Comparison of ENCODE assay signal across 13 cellular contexts in genomic region chr17:1231456-1231855, GRCh38. TPM values are rescaled to one million over a fixed set of nuclear protein-coding genes. Genes with fewer than 3 reads are reported as not detected.
A peak's percentile ranks its signal among the peaks of the same experiment; 100 is the strongest.
DNase-seq lines count a peak whose midpoint lies in the region; ATAC-seq and TF ChIP-seq lines count a peak whose summit lies in the region.
"Had no signal": no experiment of that assay in that cellular context is flagged by ENCODE, and none has a peak within 500 bp of the region (broad histone marks: within the 10 kb centered on the region; RNA-seq: fewer than 3 reads in every experiment).

No MANE protein-coding gene starts in this region.

- 41 to 51% methylated on average over 12 of the region's 12 CpGs for WGBS in upper lobe of left lung, 2 donors

- H3K9me3 Mint-ChIP-seq in memory B cell = no peaks in the 10 kb centered on the region
- no peaks in the 10 kb centered on the region for H3K9me3 Mint-ChIP-seq in activated T-cell treated with anti-CD3 and anti-CD28 coated beads, Interleukin-2, amount 50 U/mL, for 24 hours

- no peak for TF ChIP-seq EP300 in upper lobe of left lung (IDR thresholded peaks at IDR 0.05)

- no peak for TF ChIP-seq CTCF in upper lobe of left lung (IDR thresholded peaks at IDR 0.05)

- intact Hi-C loops in Right ventricle myocardium inferior (cut with DNase I) = no loop called here
- intact Hi-C loops in cardiac septum (cut with DNase I) = no loop called here

- H3K27me3 ChIP-seq in adipocyte (replicated peaks; ENCODE audit: control insufficient read depth, insufficient read depth, low read length) (peaks cover 12% of the 10 kb centered on the region), upper lobe of left lung (peaks cover 0 to 24% (median 4%) of the 10 kb centered on the region in 4 donors)

- peak; percentile 51 for ATAC-seq in Right ventricle myocardium inferior
- no peak for ATAC-seq in memory B cell (ENCODE audit: low read depth)
- peak; percentile 51 to 71 for ATAC-seq in upper lobe of left lung (ENCODE audit: low FRiP score in 2 of 2)

- peak overlapping the region; percentile 6 for H3K4me3 Mint-ChIP-seq in memory B cell
- no peak overlapping the region for H3K4me3 Mint-ChIP-seq in activated T-cell treated with anti-CD3 and anti-CD28 coated beads, Interleukin-2, amount 50 U/mL, for 24 hours

- peak overlapping the region; percentile 24 for H3K27ac Mint-ChIP-seq in memory B cell
- H3K27ac Mint-ChIP-seq in activated T-cell treated with anti-CD3 and anti-CD28 coated beads, Interleukin-2, amount 50 U/mL, for 24 hours = no peak overlapping the region

- H3K9ac ChIP-seq in adipocyte (ENCODE audit: low read length) = no peak overlapping the region

- H3K4me3 ChIP-seq in adipocyte (ENCODE audit: low read length) = no peak overlapping the region
- H3K4me3 ChIP-seq in upper lobe of left lung = peak overlapping the region in 1 of 4 donors; percentile 84
- H3K4me3 ChIP-seq: smooth muscle cell had no signal

- peaks cover 7% of the 10 kb centered on the region for H3K4me1 ChIP-seq in adipocyte (ENCODE audit: control insufficient read depth, insufficient read depth, low read length)
- peaks cover 25 to 48% (median 31%) of the 10 kb centered on the region in 4 donors for H3K4me1 ChIP-seq in upper lobe of left lung

- peak overlapping the region in 3 of 4 donors; percentile 9 to 63 (median 34) for H3K27ac ChIP-seq in upper lobe of left lung

- DNase-seq in Right ventricle myocardium inferior (ENCODE audit: missing footprints) = peak; percentile 80
- no peak for DNase-seq in cardiac septum (ENCODE audit: low spot score)
- DNase-seq in adipocyte (ENCODE audit: low read depth) = peak; percentile 15
- no peak for DNase-seq in memory B cell (ENCODE audit: low spot score in 2 of 2)
- peak in 1 of 2 donors; percentile 70 for DNase-seq in upper lobe of left lung
- no peak for DNase-seq in dermis blood vessel endothelial cell
- no peak for DNase-seq in activated T-cell treated with anti-CD3 and anti-CD28 coated beads, Interleukin-2, amount 50 U/mL, for 24 hours
- no peak for DNase-seq in activated CD4-positive, alpha-beta T cell treated with anti-CD3 and anti-CD28 coated beads for 1 hour
- DNase-seq: MM.1S; NK-92 treated with Interleukin-12 subunit alpha and Interleukin-12 subunit beta, amount 100 ng/mL, for 24 hours had no signal

- H3K36me3 ChIP-seq in adipocyte (ENCODE audit: control insufficient read depth, insufficient read depth, low read length, severe bottlenecking) (no peaks in the 10 kb centered on the region), upper lobe of left lung (no peaks in the 10 kb centered on the region)

- H3K9me3 ChIP-seq in adipocyte (ENCODE audit: control insufficient read depth, low read length) = no peaks in the 10 kb centered on the region
- no peaks in the 10 kb centered on the region for H3K9me3 ChIP-seq in upper lobe of left lung

- TF ChIP-seq POLR2A in upper lobe of left lung (IDR thresholded peaks at IDR 0.05) = peak in 1 of 4 donors; percentile 18

- no peaks in the 10 kb centered on the region for H3K36me3 Mint-ChIP-seq in memory B cell
- no peaks in the 10 kb centered on the region for H3K36me3 Mint-ChIP-seq in activated T-cell treated with anti-CD3 and anti-CD28 coated beads, Interleukin-2, amount 50 U/mL, for 24 hours (ENCODE audit: low read depth)

- H3K27me3 Mint-ChIP-seq in memory B cell = peaks cover 6% of the 10 kb centered on the region
- H3K27me3 Mint-ChIP-seq in activated T-cell treated with anti-CD3 and anti-CD28 coated beads, Interleukin-2, amount 50 U/mL, for 24 hours = peaks cover 58% of the 10 kb centered on the region

- peaks cover 23% of the 10 kb centered on the region for H3K4me1 Mint-ChIP-seq in memory B cell
- H3K4me1 Mint-ChIP-seq in activated T-cell treated with anti-CD3 and anti-CD28 coated beads, Interleukin-2, amount 50 U/mL, for 24 hours (ENCODE audit: low read depth) = peaks cover 12% of the 10 kb centered on the region

RNA-seq across cellular contexts. Expression of gene BHLHA9, which starts 38.8 kb away (rescaled TPM):
- total RNA-seq in Right ventricle myocardium inferior (not detected), cardiac septum (not detected), upper lobe of left lung (not detected), dermis blood vessel endothelial cell (not detected in 2 replicates)
- total RNA-seq: frontal cortex, lung microvascular endothelial cell, smooth muscle cell had no signal

RNA-seq across cellular contexts. Expression of gene TRARG1, which starts 48.0 kb away (rescaled TPM):
- total RNA-seq in Right ventricle myocardium inferior (2.2 TPM), cardiac septum (0.65 TPM), upper lobe of left lung (not detected), dermis blood vessel endothelial cell (not detected in 2 replicates)
- total RNA-seq: frontal cortex, lung microvascular endothelial cell, smooth muscle cell had no signal

RNA-seq across cellular contexts. Expression of gene ABR, which starts 51.7 kb away (rescaled TPM):
- total RNA-seq in Right ventricle myocardium inferior (147 TPM), cardiac septum (158 TPM), upper lobe of left lung (100 to 1,000 TPM; 117 to 645 (median 206) TPM), dermis blood vessel endothelial cell (38.5 and 54.6 TPM in 2 replicates)

Comparison
In these comparisons a context has a peak if more than half of its experiments do, and no peak if none do; other contexts are left out.
1. DNase-seq: peak in Right ventricle myocardium inferior (single experiment) and adipocyte (single experiment); none in cardiac septum (single experiment), memory B cell (0 of 2), dermis blood vessel endothelial cell (single experiment), activated T-cell treated with anti-CD3 and anti-CD28 coated beads, Interleukin-2, amount 50 U/mL, for 24 hours (single experiment) and activated CD4-positive, alpha-beta T cell treated with anti-CD3 and anti-CD28 coated beads for 1 hour (single experiment).